ENCODE assay signal across 1 cellular context in genomic region chr7:5541087-5541992, GRCh38.
A peak's percentile ranks its signal among the peaks of the same experiment; 100 is the strongest.
TF ChIP-seq lines count a peak whose summit lies in the region.

No MANE protein-coding gene starts in this region.

TF ChIP-seq in GM12878, 131 proteins besides CTCF, POLR2A, EP300 and RAD21:
- no peak for TF ChIP-seq USF1 (IDR thresholded peaks at IDR 0.05; ENCODE audit: borderline replicate concordance, extremely low read length, insufficient read depth, low read depth, low read length)
- TF ChIP-seq TARDBP (IDR thresholded peaks at IDR 0.05; ENCODE audit: borderline replicate concordance) = peak; percentile 11; the same call in 1 of the 2 replicates
- TF ChIP-seq RUNX3 (IDR thresholded peaks at IDR 0.05; ENCODE audit: low read length) = no peak
- no peak for TF ChIP-seq ZZZ3 (IDR thresholded peaks at IDR 0.05; ENCODE audit: control insufficient read depth, insufficient read length, low read depth)
- peak; percentile 89 to 92 for TF ChIP-seq IKZF2 (IDR thresholded peaks at IDR 0.05)
- TF ChIP-seq MEF2B (IDR thresholded peaks at IDR 0.05; ENCODE audit: partially characterized antibody, poor library complexity, severe bottlenecking) = peak; percentile 97
- TF ChIP-seq ZNF217 (IDR thresholded peaks at IDR 0.05) = peak; percentile 85
- TF ChIP-seq IKZF1 (conservative IDR thresholded peaks at IDR 0.05) = peak; percentile 94
- TF ChIP-seq BCL11A (IDR thresholded peaks at IDR 0.05; ENCODE audit: low read depth, low read length) = 0 out of 2 replicates have a peak, but pooled peaks have one; percentile 33
- TF ChIP-seq SMAD1 (IDR thresholded peaks at IDR 0.05; ENCODE audit: low read depth, partially characterized antibody) = no peak
- no peak for TF ChIP-seq FOS (IDR thresholded peaks at IDR 0.05; ENCODE audit: borderline replicate concordance, extremely low read depth, insufficient read length)
- TF ChIP-seq TCF3 (IDR thresholded peaks at IDR 0.05; ENCODE audit: borderline replicate concordance, insufficient read depth, low read depth, low read length) = 0 out of 2 replicates have a peak, but pooled peaks have one; percentile 5
- TF ChIP-seq RB1 (IDR thresholded peaks at IDR 0.05; ENCODE audit: borderline replicate concordance) = 0 out of 2 replicates have a peak, but pooled peaks have one; percentile 29
- peak; percentile 92 for TF ChIP-seq RELA (IDR thresholded peaks at IDR 0.05; ENCODE audit: borderline replicate concordance, partially characterized antibody)
- TF ChIP-seq TAF1 (IDR thresholded peaks at IDR 0.05; ENCODE audit: borderline replicate concordance, low read depth, low read length) = 0 out of 2 replicates have a peak, but pooled peaks have one; percentile 21
- no peak for TF ChIP-seq RAD51 (IDR thresholded peaks at IDR 0.05)
- peak; percentile 40; the same call in 1 of the 2 replicates for TF ChIP-seq LARP7 (IDR thresholded peaks at IDR 0.05)
- peak; percentile 91 for TF ChIP-seq DPF2 (IDR thresholded peaks at IDR 0.05)
- TF ChIP-seq GATAD2B (conservative IDR thresholded peaks at IDR 0.05; ENCODE audit: low read depth) = peak; percentile 99
- 0 out of 2 replicates have a peak, but pooled peaks have one; percentile 41 for TF ChIP-seq IRF4 (IDR thresholded peaks at IDR 0.05; ENCODE audit: low read depth, low read length)
- peak; percentile 85 for TF ChIP-seq SMARCA5 (IDR thresholded peaks at IDR 0.05)
- TF ChIP-seq ZNF592 (IDR thresholded peaks at IDR 0.05) = no peak
- no peak for TF ChIP-seq SPI1 (IDR thresholded peaks at IDR 0.05; ENCODE audit: borderline replicate concordance, insufficient read depth, low read depth, low read length)
- TF ChIP-seq HDGF (IDR thresholded peaks at IDR 0.05) = no peak
- peak; percentile 41; the same call in 1 of the 2 replicates for TF ChIP-seq STAT1 (conservative IDR thresholded peaks at IDR 0.05)
- TF ChIP-seq ZNF687 (IDR thresholded peaks at IDR 0.05) = peak; percentile 63; the same call in 1 of the 2 replicates
- no peak for TF ChIP-seq JUNB (IDR thresholded peaks at IDR 0.05)
- TF ChIP-seq EED (IDR thresholded peaks at IDR 0.05; ENCODE audit: low read depth) = peak; percentile 61; the same call in 1 of the 2 replicates
- no peak for TF ChIP-seq CBX5 (IDR thresholded peaks at IDR 0.05; ENCODE audit: low read depth)
- peak; percentile 42 for TF ChIP-seq SKIL (IDR thresholded peaks at IDR 0.05; ENCODE audit: low read depth, poor library complexity, severe bottlenecking)
- peak; percentile 20; the same call in 1 of the 2 replicates for TF ChIP-seq CBFB (IDR thresholded peaks at IDR 0.05; ENCODE audit: low read depth)
- peak; percentile 58 to 80; a peak in 3 of 4 replicates for TF ChIP-seq BHLHE40 (IDR thresholded peaks at IDR 0.05; ENCODE audit: borderline replicate concordance in 1 of 2, low read depth in 2 of 2, low read length in 1 of 2)
- TF ChIP-seq BMI1 (IDR thresholded peaks at IDR 0.05; ENCODE audit: borderline replicate concordance) = no peak
- peak; percentile 81 for TF ChIP-seq BACH1 (IDR thresholded peaks at IDR 0.05; ENCODE audit: borderline replicate concordance)
- TF ChIP-seq SRF (IDR thresholded peaks at IDR 0.05; ENCODE audit: low read depth in 2 of 2, low read length in 2 of 2) = 0 out of 4 replicates have a peak, but pooled peaks of 1 of the 2 experiments have one; percentile 43
- peak; percentile 76 for TF ChIP-seq MTA2 (IDR thresholded peaks at IDR 0.05; ENCODE audit: low read depth)
- peak; percentile 40; the same call in 1 of the 2 replicates for TF ChIP-seq YY1 (IDR thresholded peaks at IDR 0.05; ENCODE audit: low read depth, low read length)
- peak; percentile 77 for TF ChIP-seq BCL3 (IDR thresholded peaks at IDR 0.05; ENCODE audit: borderline replicate concordance, insufficient read depth, low read depth, low read length, poor library complexity, severe bottlenecking)
- TF ChIP-seq RELB (IDR thresholded peaks at IDR 0.05; ENCODE audit: low read depth) = peak; percentile 95; the same call in 1 of the 2 replicates
- no peak for TF ChIP-seq ZNF207 (IDR thresholded peaks at IDR 0.05; ENCODE audit: borderline replicate concordance)
- TF ChIP-seq POU2F2 (IDR thresholded peaks at IDR 0.05; ENCODE audit: borderline replicate concordance, low read depth, low read length) = 0 out of 3 replicates have a peak, but pooled peaks have one; percentile 11
- peak; percentile 60 for TF ChIP-seq NR2F1 (conservative IDR thresholded peaks at IDR 0.05)
